In the genomic region with DNA sequence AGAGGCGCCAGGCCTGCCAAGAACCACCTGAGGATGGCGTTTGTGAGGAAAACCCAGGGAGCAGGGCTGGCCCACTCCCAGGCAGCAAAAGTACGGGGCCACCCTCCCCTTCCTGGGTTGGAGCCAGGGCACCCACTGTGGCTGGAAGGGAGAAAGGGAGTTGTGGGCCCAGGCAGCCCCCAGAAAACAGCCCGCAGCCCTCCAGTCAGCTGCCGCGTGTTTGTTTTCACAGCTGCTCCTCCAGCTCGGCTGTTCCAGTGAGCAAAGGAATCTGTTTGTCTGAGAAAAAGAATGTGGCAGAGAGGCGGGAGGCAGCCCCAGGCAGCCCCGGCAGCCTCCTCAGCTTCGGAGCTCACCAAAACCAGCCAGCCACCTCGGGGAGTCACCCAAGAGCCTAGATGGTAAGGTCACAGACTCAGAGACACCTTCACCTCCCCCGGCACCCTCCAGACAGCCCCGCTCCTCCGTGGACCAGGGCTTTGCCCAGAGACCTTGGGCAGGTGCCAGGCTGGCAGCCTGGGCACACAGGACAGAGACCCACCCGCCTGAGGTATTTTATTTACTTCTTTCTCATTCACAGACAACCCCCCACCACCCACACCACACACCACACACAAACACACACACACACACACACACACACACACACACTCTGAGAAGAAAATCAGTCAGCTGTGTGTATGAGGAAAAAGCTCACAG, we compare ENCODE assay signal across 10 cellular contexts.
DNase-seq lines count a peak whose midpoint lies in the region; ATAC-seq, FAIRE-seq and TF ChIP-seq lines count a peak whose summit lies in the region.
"Had no signal": no experiment of that assay in that cellular context is flagged by ENCODE, and none has a peak within 500 bp of the region (broad histone marks: within the 10 kb centered on the region; RNA-seq: fewer than 3 reads in every experiment).

No MANE protein-coding gene starts in this region.

- H3K9me3 Mint-ChIP-seq in effector memory CD8-positive, alpha-beta T cell, result no peaks in the 10 kb centered on the region
- no peaks in the 10 kb centered on the region for H3K9me3 Mint-ChIP-seq in naive thymus-derived CD8-positive, alpha-beta T cell

- DNase-seq in A549 (ENCODE audit: low read depth in 1 of 2, low spot score in 1 of 2), result peak; percentile 45 to 80
- peak; percentile 28 for DNase-seq in Karpas-422
- peak; percentile 73 for DNase-seq in ecto neural progenitor cell (ENCODE audit: low spot score)
- no peak for DNase-seq in RCC 7860 (ENCODE audit: low spot score)
- no peak for DNase-seq in effector memory CD8-positive, alpha-beta T cell
- DNase-seq in naive thymus-derived CD8-positive, alpha-beta T cell, result no peak

- H3K36me3 Mint-ChIP-seq in effector memory CD8-positive, alpha-beta T cell (ENCODE audit: insufficient read depth), result no peaks in the 10 kb centered on the region
- no peaks in the 10 kb centered on the region for H3K36me3 Mint-ChIP-seq in naive thymus-derived CD8-positive, alpha-beta T cell
- H3K36me3 Mint-ChIP-seq: activated naive CD8-positive, alpha-beta T cell had no signal

- 0% methylated on average over 8 of the region's 15 CpGs for WGBS in A549 (ENCODE audit: missing lambda C conversion rate)
- WGBS in mesodermal cell (ENCODE audit: insufficient coverage in 2 of 2), 2 experiments, result 34 to 56% methylated on average over 3 to 5 of the region's 15 CpGs

- no peak for TF ChIP-seq CTCF in A549 (IDR thresholded peaks at IDR 0.05)

- H3K27me3 Mint-ChIP-seq in effector memory CD8-positive, alpha-beta T cell, result no peaks in the 10 kb centered on the region
- H3K27me3 Mint-ChIP-seq in naive thymus-derived CD8-positive, alpha-beta T cell, result no peaks in the 10 kb centered on the region
- H3K27me3 Mint-ChIP-seq: activated naive CD8-positive, alpha-beta T cell had no signal

- H2AFZ ChIP-seq in Karpas-422 (ENCODE audit: low read length), result no peak overlapping the region

- peak in 1 of 2 experiments; percentile 17; a peak in 2 of 5 replicates for TF ChIP-seq EP300 in A549 (IDR thresholded peaks at IDR 0.05)

- no peaks in the 10 kb centered on the region for H3K79me2 ChIP-seq in Karpas-422 (ENCODE audit: low read length)

- H3K27ac ChIP-seq in A549 (peak overlapping the region; percentile 99), Karpas-422 (ENCODE audit: low read length) (no peak overlapping the region), mesodermal cell (ENCODE audit: low read depth, low read length, severe bottlenecking) (peak overlapping the region; percentile 16)

- ATAC-seq in A549 (peak; percentile 40 to 53; a peak in 4 of 6 replicates), GM19324 (IDR thresholded peaks at IDR 0.05; ENCODE audit: low FRiP score, unreplicated experiment) (no peak)
- no peak for ATAC-seq in effector memory CD8-positive, alpha-beta T cell (replicated peaks)
- no peak for ATAC-seq in naive thymus-derived CD8-positive, alpha-beta T cell

- POLR2A ChIA-PET in A549 (lab: Yijun Ruan, JAX), result interaction anchor here (0.7 to 1.4 kb wide), 3 partner anchors 28 to 254 kb away, joined by 3 read pairs; no protein-coding TSS in a partner anchor
- POLR2A ChIA-PET in naive thymus-derived CD8-positive, alpha-beta T cell (lab: Charles Lee), result no interaction called here

- H3K27me3 ChIP-seq in Karpas-422 (ENCODE audit: low read length), result no peaks in the 10 kb centered on the region

- no peak overlapping the region for H3K9ac ChIP-seq in Karpas-422 (ENCODE audit: low read length)

- H3K4me1 Mint-ChIP-seq in effector memory CD8-positive, alpha-beta T cell (ENCODE audit: low read depth in 2 of 2), result peaks cover 0 to 2% of the 10 kb centered on the region in 2 donors
- H3K4me1 Mint-ChIP-seq in naive thymus-derived CD8-positive, alpha-beta T cell, result no peaks in the 10 kb centered on the region

- CTCF ChIA-PET in A549 (lab: Yijun Ruan, JAX), result interaction anchor here (0.7 to 1.5 kb wide), 2 partner anchors 9 to 14 kb away, joined by 3 to 4 read pairs; no protein-coding TSS in a partner anchor

- H3K27ac Mint-ChIP-seq in effector memory CD8-positive, alpha-beta T cell, result no peak overlapping the region
- peak overlapping the region in 1 of 10 donors; percentile 67 for H3K27ac Mint-ChIP-seq in naive thymus-derived CD8-positive, alpha-beta T cell
- H3K27ac Mint-ChIP-seq: activated naive CD8-positive, alpha-beta T cell had no signal

- no peaks in the 10 kb centered on the region for H3K9me2 ChIP-seq in Karpas-422 (replicated peaks; ENCODE audit: insufficient read depth, low read length)

- peak; percentile 21 to 46; a peak in 4 of 5 replicates for TF ChIP-seq RAD21 in A549 (conservative IDR thresholded peaks at IDR 0.05 in 1 of 2, IDR thresholded peaks at IDR 0.05 in 1 of 2)

- H3K4me3 Mint-ChIP-seq in effector memory CD8-positive, alpha-beta T cell, result no peak overlapping the region
- H3K4me3 Mint-ChIP-seq in naive thymus-derived CD8-positive, alpha-beta T cell, result no peak overlapping the region
- H3K4me3 Mint-ChIP-seq: activated naive CD8-positive, alpha-beta T cell had no signal

- no peaks in the 10 kb centered on the region for H3K36me3 ChIP-seq in Karpas-422 (ENCODE audit: insufficient read depth, low read length)
- H3K36me3 ChIP-seq in mesodermal cell (ENCODE audit: control insufficient read depth, insufficient read depth, low read length), result no peaks in the 10 kb centered on the region

- H3K9me3 ChIP-seq in A549 (no peaks in the 10 kb centered on the region), Karpas-422 (ENCODE audit: low read length) (no peaks in the 10 kb centered on the region), mesodermal cell (ENCODE audit: control insufficient read depth, low read length) (no peaks in the 10 kb centered on the region)

- peaks cover 72% of the 10 kb centered on the region for H3K4me1 ChIP-seq in A549
- no peaks in the 10 kb centered on the region for H3K4me1 ChIP-seq in Karpas-422 (ENCODE audit: low read length)
- peaks cover 44% of the 10 kb centered on the region for H3K4me1 ChIP-seq in mesodermal cell (ENCODE audit: control insufficient read depth, insufficient read depth, low read length, poor library complexity, severe bottlenecking)

- H3K4me2 ChIP-seq in A549, result peak overlapping the region; percentile 76
- no peak overlapping the region for H3K4me2 ChIP-seq in Karpas-422 (ENCODE audit: low read depth, low read length, poor library complexity, severe bottlenecking)

- FAIRE-seq in A549 (lab: Jason Lieb, UNC) (no peak), RCC 7860 (lab: Jason Lieb, UNC) (no peak)

- H4K20me1 ChIP-seq in Karpas-422 (ENCODE audit: insufficient read depth, low read depth, low read length), result no peaks in the 10 kb centered on the region

- no peak overlapping the region for H3K4me3 ChIP-seq in A549
- no peak overlapping the region for H3K4me3 ChIP-seq in Karpas-422 (ENCODE audit: low read length)
- no peak overlapping the region for H3K4me3 ChIP-seq in mesodermal cell (ENCODE audit: extremely low read depth, insufficient read depth, low read length, poor library complexity, severe bottlenecking)
- H3K4me3 ChIP-seq: lung had no signal

- TF ChIP-seq POLR2A in A549 (IDR thresholded peaks at IDR 0.05; ENCODE audit: low read length), result no peak

TF ChIP-seq in A549, 52 proteins besides CTCF, POLR2A, EP300 and RAD21:
- no peak for TF ChIP-seq FOSB (CRISPR knock-in tag; IDR thresholded peaks at IDR 0.05)
- TF ChIP-seq SMC3 (IDR thresholded peaks at IDR 0.05), result peak; percentile 31; the same call in 2 of the 3 replicates
- no peak for TF ChIP-seq KDM1A (IDR thresholded peaks at IDR 0.05; ENCODE audit: low read depth)
- TF ChIP-seq HOXB13 (CRISPR knock-in tag; IDR thresholded peaks at IDR 0.05; ENCODE audit: low read depth), result no peak
- TF ChIP-seq CBX8 (IDR thresholded peaks at IDR 0.05), result no peak
- TF ChIP-seq RFX5 (IDR thresholded peaks at IDR 0.05), result no peak
- TF ChIP-seq PHF8 (IDR thresholded peaks at IDR 0.05; ENCODE audit: borderline replicate concordance, low read depth), result no peak
- no peak for TF ChIP-seq FOSL2 (IDR thresholded peaks at IDR 0.05)
- TF ChIP-seq FOSL2 (CRISPR knock-in tag; IDR thresholded peaks at IDR 0.05), result 0 out of 2 replicates have a peak, but pooled peaks have one; percentile 11
- peak; percentile 73 for TF ChIP-seq GATA3 (IDR thresholded peaks at IDR 0.05; ENCODE audit: borderline replicate concordance)
- TF ChIP-seq ELK1 (IDR thresholded peaks at IDR 0.05; ENCODE audit: low read depth, low read length), result no peak
- no peak for TF ChIP-seq MAZ (IDR thresholded peaks at IDR 0.05; ENCODE audit: borderline replicate concordance, low read depth, low read length)
- TF ChIP-seq, protein P1, sequence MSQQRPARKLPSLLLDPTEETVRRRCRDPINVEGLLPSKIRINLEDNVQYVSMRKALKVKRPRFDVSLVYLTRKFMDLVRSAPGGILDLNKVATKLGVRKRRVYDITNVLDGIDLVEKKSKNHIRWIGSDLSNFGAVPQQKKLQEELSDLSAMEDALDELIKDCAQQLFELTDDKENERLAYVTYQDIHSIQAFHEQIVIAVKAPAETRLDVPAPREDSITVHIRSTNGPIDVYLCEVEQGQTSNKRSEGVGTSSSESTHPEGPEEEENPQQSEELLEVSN (IDR thresholded peaks at IDR 0.05; ENCODE audit: borderline replicate concordance, low read depth), result no peak; the same call in 1 of the 2 replicates
- TF ChIP-seq MYC (IDR thresholded peaks at IDR 0.05; ENCODE audit: borderline replicate concordance, low read length), result no peak
- peak; percentile 64; the same call in 1 of the 2 replicates for TF ChIP-seq MAX (IDR thresholded peaks at IDR 0.05)
- no peak for TF ChIP-seq JUNB (IDR thresholded peaks at IDR 0.05)

Comparison
In these comparisons a context has a peak if more than half of its experiments do, and no peak if none do; other contexts are left out.
1. ATAC-seq: peak in A549 (2 of 2); none in effector memory CD8-positive, alpha-beta T cell (single experiment), GM19324 (single experiment) and naive thymus-derived CD8-positive, alpha-beta T cell (0 of 2).
2. DNase-seq: peak in A549 (2 of 2), Karpas-422 (single experiment) and ecto neural progenitor cell (single experiment); none in RCC 7860 (single experiment), effector memory CD8-positive, alpha-beta T cell (0 of 3) and naive thymus-derived CD8-positive, alpha-beta T cell (0 of 10).